In genomic region chr12:10571141-10571540, GRCh38 we compare ENCODE assay signal across 36 cellular contexts.
"Had no signal": no experiment of that assay in that cellular context is flagged by ENCODE, and none has a peak within 500 bp of the region (broad histone marks: within the 10 kb centered on the region; RNA-seq: fewer than 3 reads in every experiment).

No MANE protein-coding gene starts in this region.

- H3K4me1 Mint-ChIP-seq: activated naive CD4-positive, alpha-beta T cell treated with anti-CD3 and anti-CD28 coated beads, Interleukin-2, amount 10 ng/mL, durations not matched to agents 7 days and 5 days; immature natural killer cell had no signal

- FAIRE-seq: TTC549 had no signal

- ATAC-seq: activated CD4-positive, CD25-positive, alpha-beta regulatory T cell treated with anti-CD3 and anti-CD28 coated beads, Interleukin-2, amount 50 U/mL, for 24 hours; activated naive CD8-positive, alpha-beta T cell treated with anti-CD3 and anti-CD28 coated beads, Interleukin-2, amount 50 U/mL, for 24 hours; foreskin keratinocyte; heart left ventricle; left lobe of liver; mucosa of descending colon; sciatic nerve; stimulated activated effector memory CD8-positive, alpha-beta T cell treated with anti-CD3 and anti-CD28 coated beads, Interleukin-12 subunit alpha, Interleukin-12 subunit beta, amount 100 ng/mL, for 72 hours had no signal

- H3K27ac Mint-ChIP-seq: activated naive CD4-positive, alpha-beta T cell treated with anti-CD3 and anti-CD28 coated beads, Interleukin-2, amount 10 ng/mL, durations not matched to agents 7 days and 5 days; activated naive CD8-positive, alpha-beta T cell treated with anti-CD3 and anti-CD28 coated beads, Interleukin-2, amount 50 U/mL, for 24 hours; activated T-cell treated with anti-CD3 and anti-CD28 coated beads, Interleukin-2, amount 50 U/mL, for 24 hours; dendritic cell treated with granulocyte-macrophage colony-stimulating factor and Interleukin-4, amounts not matched to agents 40 ng/mL and 50 ng/mL, for 4 days; immature natural killer cell; stimulated activated naive CD8-positive, alpha-beta T cell treated with anti-CD3 and anti-CD28 coated beads, Interleukin-15, Interleukin-2, amounts not matched to agents 100 ng/mL and 50 ng/mL, for 24 hours; T-helper 1 cell treated with Interleukin-12 subunit alpha and Interleukin-12 subunit beta and Interleukin-4 antibody, amounts not matched to agents 30 μg/mL and 1 μg/mL, for 36 hours; type B pancreatic cell had no signal

- H3K4me3 Mint-ChIP-seq: activated naive CD4-positive, alpha-beta T cell treated with anti-CD3 and anti-CD28 coated beads, Interleukin-2, amount 10 ng/mL, durations not matched to agents 7 days and 5 days; activated naive CD8-positive, alpha-beta T cell treated with anti-CD3 and anti-CD28 coated beads, Interleukin-2, amount 50 U/mL, for 24 hours; activated T-cell treated with anti-CD3 and anti-CD28 coated beads, Interleukin-2, amount 50 U/mL, for 24 hours; dendritic cell treated with granulocyte-macrophage colony-stimulating factor and Interleukin-4, amounts not matched to agents 40 ng/mL and 50 ng/mL, for 4 days; immature natural killer cell; stimulated activated effector memory CD8-positive, alpha-beta T cell treated with anti-CD3 and anti-CD28 coated beads, Interleukin-12 subunit alpha, Interleukin-12 subunit beta, amount 100 ng/mL, for 72 hours; stimulated activated naive CD8-positive, alpha-beta T cell treated with anti-CD3 and anti-CD28 coated beads, Interleukin-15, Interleukin-2, amounts not matched to agents 100 ng/mL and 50 ng/mL, for 24 hours; T-helper 1 cell treated with Interleukin-12 subunit alpha and Interleukin-12 subunit beta and Interleukin-4 antibody, amounts not matched to agents 30 μg/mL and 1 μg/mL, for 36 hours; type B pancreatic cell had no signal

- H3K9me3 ChIP-seq: breast epithelium, esophagus muscularis mucosa, heart left ventricle, lower lobe of right lung, mucosa of descending colon, ovary, prostate gland, thoracic aorta, uterus had no signal

- H3K36me3 ChIP-seq: breast epithelium, esophagus muscularis mucosa, heart left ventricle, lower lobe of right lung, ovary, prostate gland, thoracic aorta, uterus had no signal

- H3K4me1 ChIP-seq: breast epithelium, esophagus muscularis mucosa, heart left ventricle, lower lobe of right lung, prostate gland, uterus had no signal

- H3K27ac ChIP-seq: breast epithelium, esophagus muscularis mucosa, foreskin keratinocyte, heart left ventricle, lower lobe of right lung, ovary, prostate gland, skin epidermis, thoracic aorta, uterus, VCaP had no signal

- DNase-seq: activated CD4-positive, alpha-beta T cell treated with anti-CD3 and anti-CD28 coated beads for 48 hours; activated CD4-positive, alpha-beta T cell treated with anti-CD3 and anti-CD28 coated beads, Interleukin-2, amount 50 U/mL, for 48 hours; activated CD8-positive, alpha-beta memory T cell treated with anti-CD3 and anti-CD28 coated beads, Interleukin-2, amount 50 U/mL, for 48 hours; activated gamma-delta T cell; activated naive CD4-positive, alpha-beta T cell treated with anti-CD3 and anti-CD28 coated beads, Interleukin-2, amount 10 ng/mL, durations not matched to agents 7 days and 5 days; activated naive CD8-positive, alpha-beta T cell treated with anti-CD3 and anti-CD28 coated beads, Interleukin-2, amount 50 U/mL, for 24 hours; activated T-cell treated with anti-CD3 and anti-CD28 coated beads, Interleukin-2, amount 50 U/mL, for 24 hours; amygdala; central memory CD4-positive, alpha-beta T cell; foreskin keratinocyte; heart left ventricle; hypothalamus; immature natural killer cell; lower lobe of right lung; mucosa of descending colon; ovary; retina; stimulated activated CD4-positive, alpha-beta T cell treated with anti-CD3 and anti-CD28 coated beads, Interleukin-12 subunit alpha, Interleukin-12 subunit beta, amount 100 ng/mL, for 4 hours; stimulated activated CD4-positive, alpha-beta T cell treated with anti-CD3 and anti-CD28 coated beads, Interleukin-4, amount 100 ng/mL, for 24 hours; T-helper 9 cell; uterus had no signal

- H3K36me3 Mint-ChIP-seq: activated naive CD4-positive, alpha-beta T cell treated with anti-CD3 and anti-CD28 coated beads, Interleukin-2, amount 10 ng/mL, durations not matched to agents 7 days and 5 days; immature natural killer cell had no signal

- H3K27me3 ChIP-seq: foreskin keratinocyte, ovary had no signal

- H3K4me3 ChIP-seq: breast epithelium, esophagus muscularis mucosa, heart left ventricle, lower lobe of right lung, mucosa of descending colon, ovary, prostate gland, skin epidermis, thoracic aorta, uterus had no signal

- H3K27me3 Mint-ChIP-seq: activated naive CD8-positive, alpha-beta T cell treated with anti-CD3 and anti-CD28 coated beads, Interleukin-2, amount 50 U/mL, for 24 hours; dendritic cell treated with granulocyte-macrophage colony-stimulating factor and Interleukin-4, amounts not matched to agents 40 ng/mL and 50 ng/mL, for 4 days; stimulated activated naive CD8-positive, alpha-beta T cell treated with anti-CD3 and anti-CD28 coated beads, Interleukin-15, Interleukin-2, amounts not matched to agents 100 ng/mL and 50 ng/mL, for 24 hours had no signal

- H3K9me3 Mint-ChIP-seq: activated naive CD4-positive, alpha-beta T cell treated with anti-CD3 and anti-CD28 coated beads, Interleukin-2, amount 10 ng/mL, durations not matched to agents 7 days and 5 days; activated naive CD8-positive, alpha-beta T cell treated with anti-CD3 and anti-CD28 coated beads, Interleukin-2, amount 50 U/mL, for 24 hours; activated T-cell treated with anti-CD3 and anti-CD28 coated beads, Interleukin-2, amount 50 U/mL, for 24 hours; stimulated activated effector memory CD8-positive, alpha-beta T cell treated with anti-CD3 and anti-CD28 coated beads, Interleukin-12 subunit alpha, Interleukin-12 subunit beta, amount 100 ng/mL, for 72 hours; stimulated activated naive CD8-positive, alpha-beta T cell treated with anti-CD3 and anti-CD28 coated beads, Interleukin-15, Interleukin-2, amounts not matched to agents 100 ng/mL and 50 ng/mL, for 24 hours; T-helper 1 cell treated with Interleukin-12 subunit alpha and Interleukin-12 subunit beta and Interleukin-4 antibody, amounts not matched to agents 30 μg/mL and 1 μg/mL, for 36 hours had no signal
